Comparison of ENCODE assay signal across 15 cellular contexts in the genomic region with DNA sequence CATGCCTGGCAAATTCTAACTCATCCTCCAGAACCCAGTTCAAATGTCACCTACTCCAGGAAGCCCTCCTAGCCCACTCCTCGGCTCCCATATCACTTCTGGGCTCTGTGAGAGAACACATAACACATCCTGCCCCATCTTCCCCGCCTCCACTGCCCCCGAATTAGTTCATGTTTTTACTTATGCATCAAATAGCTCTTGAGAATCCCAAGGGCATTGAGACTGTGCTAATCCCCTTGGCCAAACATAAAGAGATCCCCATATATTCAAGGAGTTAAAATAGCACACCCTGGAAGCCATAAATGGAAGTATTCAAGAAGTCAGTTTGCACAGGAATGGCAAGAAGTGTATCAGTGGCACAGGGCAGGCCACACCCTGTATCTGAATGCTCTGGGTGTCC. TPM values are rescaled to one million over a fixed set of nuclear protein-coding genes. Genes with fewer than 3 reads are reported as not detected.
DNase-seq lines count a peak whose midpoint lies in the region; ATAC-seq, FAIRE-seq and TF ChIP-seq lines count a peak whose summit lies in the region.
"Had no signal": no experiment of that assay in that cellular context is flagged by ENCODE, and none has a peak within 500 bp of the region (broad histone marks: within the 10 kb centered on the region; RNA-seq: fewer than 3 reads in every experiment).

No MANE protein-coding gene starts in this region.

- WGBS in A549 (ENCODE audit: missing lambda C conversion rate): 94% methylated on average over 3 of the region's 3 CpGs

- TF ChIP-seq EP300 in A549 (IDR thresholded peaks at IDR 0.05): no peak

- no peak overlapping the region for H3K4me2 ChIP-seq in A549

- DNase-seq in A549 (ENCODE audit: low read depth in 1 of 2, low spot score in 1 of 2): no peak
- DNase-seq in CD4-positive, alpha-beta T cell: no peak
- no peak for DNase-seq in activated CD4-positive, alpha-beta memory T cell treated with anti-CD3 and anti-CD28 coated beads for 36 hours
- no peak for DNase-seq in memory B cell (ENCODE audit: low spot score in 2 of 2)
- no peak for DNase-seq in NCI-H187 (lab: John Stamatoyannopoulos, UW)
- DNase-seq in stimulated activated naive CD4-positive, alpha-beta T cell treated with Interleukin-2 at 50 U/mL for 16 hours (lab: John Stamatoyannopoulos, UW): no peak
- DNase-seq: amniotic stem cell, colonic mucosa, NCI-H1930, NCI-H748 treated with DMSO at 0.1 percent for 48 hours, psoas muscle had no signal

- CTCF ChIA-PET in A549 (lab: Yijun Ruan, JAX): interaction anchor here (1.9 kb wide), 1 partner anchor 57 kb away, joined by 7 read pairs; no protein-coding TSS in a partner anchor
- CTCF ChIA-PET in CD4-positive, alpha-beta T cell (lab: Charles Lee): no interaction called here
- CTCF ChIA-PET in activated CD4-positive, alpha-beta memory T cell treated with anti-CD3 and anti-CD28 coated beads for 36 hours (lab: Charles Lee): no interaction called here

- peak overlapping the region; percentile 67 for H3K27ac Mint-ChIP-seq in CD4-positive, alpha-beta T cell
- H3K27ac Mint-ChIP-seq in activated CD4-positive, alpha-beta memory T cell treated with anti-CD3 and anti-CD28 coated beads for 36 hours: peak overlapping the region; percentile 4
- no peak overlapping the region for H3K27ac Mint-ChIP-seq in memory B cell

- no peaks in the 10 kb centered on the region for H3K27me3 ChIP-seq in CD4-positive, alpha-beta T cell (ENCODE audit: control insufficient read depth, insufficient read depth, low read length)
- H3K27me3 ChIP-seq: BLaER1 treated with 17β-estradiol and CSF1 and Interleukin-3, amounts not matched to agents 10 nM and 100 nM; colonic mucosa had no signal

- no peak for TF ChIP-seq POLR2A in A549 (IDR thresholded peaks at IDR 0.05; ENCODE audit: low read length)

- peaks cover 8% of the 10 kb centered on the region for H3K27me3 Mint-ChIP-seq in CD4-positive, alpha-beta T cell
- peaks cover 1% of the 10 kb centered on the region for H3K27me3 Mint-ChIP-seq in activated CD4-positive, alpha-beta memory T cell treated with anti-CD3 and anti-CD28 coated beads for 36 hours
- H3K27me3 Mint-ChIP-seq in memory B cell: peaks cover 3% of the 10 kb centered on the region

- no peaks in the 10 kb centered on the region for H3K9me3 ChIP-seq in A549
- no peaks in the 10 kb centered on the region for H3K9me3 ChIP-seq in CD4-positive, alpha-beta T cell (ENCODE audit: control insufficient read depth, low read length)
- H3K9me3 ChIP-seq: colonic mucosa, psoas muscle, thoracic aorta had no signal

- H3K27ac ChIP-seq in A549: no peak overlapping the region
- H3K27ac ChIP-seq in CD4-positive, alpha-beta T cell (ENCODE audit: low read depth, low read length): no peak overlapping the region
- H3K27ac ChIP-seq: BLaER1 treated with 17β-estradiol and CSF1 and Interleukin-3, amounts not matched to agents 10 nM and 100 nM; colonic mucosa; psoas muscle; thoracic aorta had no signal

- H3K4me3 ChIP-seq in A549: no peak overlapping the region
- H3K4me3 ChIP-seq: BLaER1 treated with 17β-estradiol and CSF1 and Interleukin-3, amounts not matched to agents 10 nM and 100 nM; colonic mucosa; psoas muscle; thoracic aorta had no signal

- TF ChIP-seq CTCF in A549 (IDR thresholded peaks at IDR 0.05): no peak
- no peak for TF ChIP-seq CTCF in CD4-positive, alpha-beta T cell (IDR thresholded peaks at IDR 0.05)

- POLR2A ChIA-PET in A549 (lab: Yijun Ruan, JAX): no interaction called here
- POLR2A ChIA-PET in CD4-positive, alpha-beta T cell (lab: Charles Lee): no interaction called here
- POLR2A ChIA-PET in activated CD4-positive, alpha-beta memory T cell treated with anti-CD3 and anti-CD28 coated beads for 36 hours (lab: Charles Lee): no interaction called here

- H3K36me3 Mint-ChIP-seq in CD4-positive, alpha-beta T cell (ENCODE audit: low read depth): peaks cover 18% of the 10 kb centered on the region
- H3K36me3 Mint-ChIP-seq in activated CD4-positive, alpha-beta memory T cell treated with anti-CD3 and anti-CD28 coated beads for 36 hours: peaks cover 16% of the 10 kb centered on the region
- peaks cover 3% of the 10 kb centered on the region for H3K36me3 Mint-ChIP-seq in memory B cell

- peaks cover 2% of the 10 kb centered on the region for H3K9me3 Mint-ChIP-seq in CD4-positive, alpha-beta T cell
- no peaks in the 10 kb centered on the region for H3K9me3 Mint-ChIP-seq in activated CD4-positive, alpha-beta memory T cell treated with anti-CD3 and anti-CD28 coated beads for 36 hours
- no peaks in the 10 kb centered on the region for H3K9me3 Mint-ChIP-seq in memory B cell

- peaks cover 29% of the 10 kb centered on the region for H3K4me1 Mint-ChIP-seq in CD4-positive, alpha-beta T cell (ENCODE audit: low read depth)
- peaks cover 26% of the 10 kb centered on the region for H3K4me1 Mint-ChIP-seq in activated CD4-positive, alpha-beta memory T cell treated with anti-CD3 and anti-CD28 coated beads for 36 hours (ENCODE audit: low read depth)
- H3K4me1 Mint-ChIP-seq in memory B cell: peaks cover 18% of the 10 kb centered on the region

- no peak for TF ChIP-seq RAD21 in A549 (conservative IDR thresholded peaks at IDR 0.05 in 1 of 2, IDR thresholded peaks at IDR 0.05 in 1 of 2)

- peaks cover 16% of the 10 kb centered on the region; the same call in 2 of the 3 replicates for H3K4me1 ChIP-seq in A549
- H3K4me1 ChIP-seq: colonic mucosa had no signal

- no peak for ATAC-seq in A549
- ATAC-seq in CD4-positive, alpha-beta T cell (ENCODE audit: poor library complexity): no peak
- ATAC-seq in memory B cell (ENCODE audit: low read depth): no peak
- ATAC-seq in HG02798 (IDR thresholded peaks at IDR 0.05; ENCODE audit: poor library complexity, unreplicated experiment): no peak
- ATAC-seq: esophagus mucosa, psoas muscle had no signal

- no peak for FAIRE-seq in A549 (lab: Jason Lieb, UNC)

- H3K4me3 Mint-ChIP-seq in CD4-positive, alpha-beta T cell: peak overlapping the region; percentile 86
- peak overlapping the region; percentile 67 for H3K4me3 Mint-ChIP-seq in activated CD4-positive, alpha-beta memory T cell treated with anti-CD3 and anti-CD28 coated beads for 36 hours
- peak overlapping the region; percentile 84 for H3K4me3 Mint-ChIP-seq in memory B cell

- intact Hi-C loops in CD4-positive, alpha-beta T cell (cut with DNase I, micrococcal nuclease): loop anchor here in 1 of 2 experiments (5.0 kb wide), 1 partner anchor 370 kb away; no protein-coding TSS in a partner anchor
- intact Hi-C loops in activated CD4-positive, alpha-beta memory T cell treated with anti-CD3 and anti-CD28 coated beads for 36 hours (cut with micrococcal nuclease): no loop called here

TF ChIP-seq in A549, 52 proteins besides CTCF, POLR2A, EP300 and RAD21:
- TF ChIP-seq NR3C1 (IDR thresholded peaks at IDR 0.05) (no peak), ZFP36 (IDR thresholded peaks at IDR 0.05; ENCODE audit: borderline replicate concordance, partially characterized antibody) (peak; percentile 4)

RNA-seq across cellular contexts. Expression of a gene that starts 2.0 kb away (rescaled TPM):
- polyA plus RNA-seq in A549 (2011; rRNA removed): 8.0 and 17.5 TPM in 2 replicates
- polyA plus RNA-seq in A549 (2012; cell fraction: cytosol; rRNA removed): 5.1 and 6.8 TPM in 2 replicates
- 12.2 and 12.3 TPM in 2 replicates for polyA plus RNA-seq in A549 (2012; cell fraction: nucleus; rRNA removed)
- 13.4 to 15.2 TPM (median 14.7 TPM) in 3 replicates for polyA plus RNA-seq in A549 (2017; fragmentation: RNase III; extraction: RNeasy Plus Mini Kit Qiagen cat#74134 plus additional on column Dnase treatment)
- 35.1 and 47.2 TPM in 2 replicates for polyA minus RNA-seq in A549 (2011; rRNA and poly(A)+ RNA removed)
- 100 to 1,000 TPM; 145 to 152 TPM for total RNA-seq in CD4-positive, alpha-beta T cell
- total RNA-seq in activated CD4-positive, alpha-beta memory T cell treated with anti-CD3 and anti-CD28 coated beads for 36 hours: 10 to 100 TPM; 26.6 to 29.5 TPM

Comparison
In these comparisons a context has a peak if more than half of its experiments do, and no peak if none do; other contexts are left out.
1. RNA of a gene that starts 2.0 kb away (total RNA-seq): 145 to 152 TPM in CD4-positive, alpha-beta T cell; 26.6 to 29.5 TPM in activated CD4-positive, alpha-beta memory T cell treated with anti-CD3 and anti-CD28 coated beads for 36 hours; every median in the first group is over 4 times any median in the second.
2. Peak in every context shown above with its lines, with median percentiles within 50 percentile points of each other: H3K4me3 Mint-ChIP-seq.